In genomic region chr10:23351914-23352313, GRCh38 we compare ENCODE assay signal across 1 cellular context.
TF ChIP-seq lines count a peak whose summit lies in the region.

No MANE protein-coding gene starts in this region.

TF ChIP-seq in IMR-90, 13 proteins besides CTCF, POLR2A, EP300 and RAD21:
- TF ChIP-seq MAZ (IDR thresholded peaks at IDR 0.05; ENCODE audit: borderline replicate concordance, low read depth, low read length) (no peak), SMC3 (IDR thresholded peaks at IDR 0.05; ENCODE audit: low read depth, low read length) (no peak), MXI1 (IDR thresholded peaks at IDR 0.05; ENCODE audit: borderline replicate concordance, low read depth, low read length) (no peak), CEBPB (IDR thresholded peaks at IDR 0.05; ENCODE audit: low read depth, low read length) (peak; percentile 98), FOS (IDR thresholded peaks at IDR 0.05; ENCODE audit: low read depth, low read length) (peak; percentile 87), CHD1 (IDR thresholded peaks at IDR 0.05; ENCODE audit: low read depth, low read length) (no peak), BHLHE40 (IDR thresholded peaks at IDR 0.05; ENCODE audit: low read depth, low read length) (0 out of 2 replicates have a peak, but pooled peaks have one; percentile 15)
TF ChIP-seq in IMR-90: peak in this region for 3.
